23 cellular contexts compared by ENCODE assay signal in genomic region chr2:240995041-240995960, GRCh38. TPM values are rescaled to one million over a fixed set of nuclear protein-coding genes. Genes with fewer than 3 reads are reported as not detected.
DNase-seq lines count a peak whose midpoint lies in the region; ATAC-seq and TF ChIP-seq lines count a peak whose summit lies in the region.
"Had no signal": no experiment of that assay in that cellular context is flagged by ENCODE, and none has a peak within 500 bp of the region (broad histone marks: within the 10 kb centered on the region; RNA-seq: fewer than 3 reads in every experiment).

No MANE protein-coding gene starts in this region.

- no peak for TF ChIP-seq CTCF in C4-2B (conservative IDR thresholded peaks at IDR 0.05)
- TF ChIP-seq CTCF in Peyer's patch (IDR thresholded peaks at IDR 0.05), result no peak
- no peak for TF ChIP-seq CTCF in lower lobe of right lung (IDR thresholded peaks at IDR 0.05)
- no peak for TF ChIP-seq CTCF in sigmoid colon (IDR thresholded peaks at IDR 0.05)

- H3K4me1 ChIP-seq in Peyer's patch (peaks cover 0 to 38% (median 0%) of the 10 kb centered on the region in 4 donors), lower lobe of right lung (peaks cover 69% of the 10 kb centered on the region), sigmoid colon (peaks cover 0 to 27% (median 23%) of the 10 kb centered on the region in 4 donors)

- H3K27ac ChIP-seq in C4-2B (peak overlapping the region; percentile 80), Peyer's patch (no peak overlapping the region), lower lobe of right lung (no peak overlapping the region), sigmoid colon (no peak overlapping the region)
- H3K27ac ChIP-seq: cardiac muscle cell, HL-60 had no signal

- H3K9me3 ChIP-seq in Peyer's patch, result no peaks in the 10 kb centered on the region
- no peaks in the 10 kb centered on the region for H3K9me3 ChIP-seq in lower lobe of right lung
- H3K9me3 ChIP-seq in sigmoid colon, result no peaks in the 10 kb centered on the region
- H3K9me3 ChIP-seq: gastroesophageal sphincter had no signal

- TF ChIP-seq EP300 in sigmoid colon (IDR thresholded peaks at IDR 0.05), result no peak

- H3K27me3 ChIP-seq in Peyer's patch (no peaks in the 10 kb centered on the region), lower lobe of right lung (ENCODE audit: low read depth) (peaks cover 4% of the 10 kb centered on the region), sigmoid colon (no peaks in the 10 kb centered on the region)
- H3K27me3 ChIP-seq: gastroesophageal sphincter had no signal

- TF ChIP-seq POLR2A in Peyer's patch (IDR thresholded peaks at IDR 0.05), result no peak
- TF ChIP-seq POLR2A in sigmoid colon (IDR thresholded peaks at IDR 0.05), result no peak

- no peak for ATAC-seq in lower lobe of right lung
- ATAC-seq: activated T-cell treated with anti-CD3 and anti-CD28 coated beads, Interleukin-2, amount 50 U/mL, for 4 hours; gastroesophageal sphincter; naive thymus-derived CD4-positive, alpha-beta T cell; stimulated activated naive CD8-positive, alpha-beta T cell treated with anti-CD3 and anti-CD28 coated beads, Interleukin-15, amount 100 ng/mL, for 72 hours had no signal

- intact Hi-C loops in lower lobe of right lung (cut with DNase I), result no loop called here
- intact Hi-C loops in sigmoid colon (cut with DNase I), result no loop called here

- WGBS in sigmoid colon, 2 donors, result 78 to 86% methylated on average over 23 of the region's 23 CpGs

- H3K36me3 ChIP-seq in Peyer's patch, result no peaks in the 10 kb centered on the region
- no peaks in the 10 kb centered on the region for H3K36me3 ChIP-seq in lower lobe of right lung
- no peaks in the 10 kb centered on the region for H3K36me3 ChIP-seq in sigmoid colon
- H3K36me3 ChIP-seq: cardiac muscle cell had no signal

- DNase-seq in Peyer's patch (peak in 2 of 3 donors; percentile 38 to 44), lower lobe of right lung (peak; percentile 29), sigmoid colon (peak; percentile 61), AML-193 (lab: John Stamatoyannopoulos, UW) (no peak), HPDE6-E6E7 (ENCODE audit: extremely low spot score) (no peak), iPS-NIHi11 (ENCODE audit: low spot score) (no peak), DMS79 (lab: John Stamatoyannopoulos, UW) (no peak)
- DNase-seq: activated naive CD8-positive, alpha-beta T cell treated with anti-CD3 and anti-CD28 coated beads, Interleukin-2, amount 10 ng/mL, durations not matched to agents 7 days and 5 days; activated T-cell treated with anti-CD3 and anti-CD28 coated beads, Interleukin-2, amount 50 U/mL, for 4 hours; GDM1; H9; naive thymus-derived CD4-positive, alpha-beta T cell; NCI-H1930; NCI-H446; NK-92 treated with Interleukin-12 subunit alpha and Interleukin-12 subunit beta, amount 100 ng/mL, for 24 hours; retina; stimulated activated naive CD8-positive, alpha-beta T cell treated with anti-CD3 and anti-CD28 coated beads, Interleukin-15, amount 100 ng/mL, for 72 hours; SW 1271 had no signal

- no peak overlapping the region for H3K4me3 ChIP-seq in Peyer's patch
- no peak overlapping the region for H3K4me3 ChIP-seq in lower lobe of right lung
- H3K4me3 ChIP-seq in sigmoid colon, result no peak overlapping the region
- H3K4me3 ChIP-seq: cardiac muscle cell, gastroesophageal sphincter, lung had no signal

RNA-seq across cellular contexts. Expression of gene SNED1, which starts 3.1 kb away (rescaled TPM):
- 10 to 100 TPM in 3 of 4 donors, 1 to 10 TPM in 1; 6.8 to 83.3 (median 25.2) TPM for total RNA-seq in Peyer's patch
- 36.2 TPM for total RNA-seq in lower lobe of right lung
- total RNA-seq in sigmoid colon, result 10 to 100 TPM in 3 of 4 donors, 1 to 10 TPM in 1; 8.3 to 37.1 (median 17.0) TPM
- polyA plus RNA-seq in sigmoid colon, result 1 to 10 TPM in 2 of 3 donors, under 1 TPM in 1; 0.69 to 6.3 (median 3.0) TPM

Comparison
In these comparisons a context has a peak if more than half of its experiments do, and no peak if none do; other contexts are left out.
1. DNase-seq: peak in Peyer's patch (2 of 3), lower lobe of right lung (single experiment) and sigmoid colon (single experiment); none in AML-193 (0 of 2), HPDE6-E6E7 (single experiment), iPS-NIHi11 (single experiment) and DMS79 (single experiment).